ENCODE assay signal across 8 cellular contexts in the genomic region with DNA sequence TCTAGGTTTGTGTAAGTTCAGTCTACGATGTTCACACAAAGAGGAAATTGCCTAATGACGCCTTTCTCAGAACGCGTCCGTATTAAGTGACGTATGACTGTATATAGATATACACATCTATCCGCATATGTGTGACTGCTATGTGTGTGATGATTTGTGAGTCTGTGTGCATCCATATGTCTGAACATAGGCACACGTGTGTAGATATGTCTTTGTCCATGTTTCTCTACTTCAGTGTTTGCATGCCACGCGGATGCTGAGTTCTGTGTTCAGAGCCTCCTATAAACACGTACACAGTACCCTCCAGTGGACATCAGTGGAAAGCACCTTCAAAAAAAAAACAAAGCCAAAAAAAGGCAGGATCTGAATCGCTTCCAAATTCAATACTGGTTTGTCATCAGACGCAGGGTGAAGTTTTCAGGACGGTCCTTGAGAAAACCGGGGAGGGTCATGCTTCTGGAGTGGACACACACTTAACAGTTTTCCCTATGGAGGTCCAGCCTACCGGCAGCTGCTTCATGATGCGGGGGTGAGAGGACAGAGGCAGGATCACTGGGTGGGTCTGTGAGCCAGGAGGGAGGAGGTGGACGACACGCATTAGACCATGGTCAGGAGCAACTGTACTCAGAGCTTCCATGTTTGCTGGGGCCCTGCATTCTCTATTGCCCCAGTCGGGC. TPM values are rescaled to one million over a fixed set of nuclear protein-coding genes. Genes with fewer than 3 reads are reported as not detected.
DNase-seq lines count a peak whose midpoint lies in the region; ATAC-seq and TF ChIP-seq lines count a peak whose summit lies in the region.

No MANE protein-coding gene starts in this region.

- H3K27ac ChIP-seq in SJCRH30 (no peak overlapping the region), colonic mucosa (no peak overlapping the region), liver (ENCODE audit: low read depth in 1 of 2, low read length in 2 of 2) (no peak overlapping the region), transverse colon (no peak overlapping the region)

- H3K9ac ChIP-seq in colonic mucosa (ENCODE audit: low read depth in 2 of 2, low read length in 2 of 2) (no peak overlapping the region), liver (ENCODE audit: low read depth in 1 of 2, low read length in 2 of 2) (no peak overlapping the region)

- H3K4me3 ChIP-seq in SJCRH30 (peak overlapping the region; percentile 28), colonic mucosa (no peak overlapping the region), liver (ENCODE audit: low read depth in 1 of 3, low read length in 3 of 3) (no peak overlapping the region), transverse colon (no peak overlapping the region)

- TF ChIP-seq EP300 in transverse colon (IDR thresholded peaks at IDR 0.05; ENCODE audit: low read depth), result no peak

- ATAC-seq in GM21381 (IDR thresholded peaks at IDR 0.05; ENCODE audit: unreplicated experiment), result peak; percentile 75

- H3K9me3 ChIP-seq in SJCRH30 (replicated peaks) (no peaks in the 10 kb centered on the region), colonic mucosa (no peaks in the 10 kb centered on the region), liver (ENCODE audit: control insufficient read depth in 4 of 4, low read length in 3 of 4) (no peaks in the 10 kb centered on the region), transverse colon (no peaks in the 10 kb centered on the region)

- intact Hi-C loops in colonic mucosa (cut with DNase I) (loop anchor here (5.0 kb wide), 1 partner anchor 451 kb away; no protein-coding TSS in a partner anchor), transverse colon (cut with DNase I; ENCODE audit: low total_unique reads) (loop anchor here (10.0 kb wide), 1 partner anchor 448 kb away; no protein-coding TSS in a partner anchor)

- DNase-seq in DMS53 (lab: John Stamatoyannopoulos, UW) (peak; percentile 79), NAMALWA (ENCODE audit: low spot score) (peak; percentile 63), SJCRH30 (peak; percentile 57 to 80), colonic mucosa (no peak), transverse colon (peak; percentile 22)
- no peak for DNase-seq in stimulated activated naive CD4-positive, alpha-beta T cell treated with Interleukin-2 at 50 U/mL for 16 hours (lab: John Stamatoyannopoulos, UW)

- TF ChIP-seq POLR2A in transverse colon (IDR thresholded peaks at IDR 0.05), result no peak

- WGBS in liver, result 40% methylated on average over 20 of the region's 20 CpGs
- WGBS in transverse colon (ENCODE audit: low coverage in 1 of 2), 2 donors, result 36 to 55% methylated on average over 11 to 20 of the region's 20 CpGs

- TF ChIP-seq CTCF in colonic mucosa (IDR thresholded peaks at IDR 0.05) (peak; percentile 48), liver (IDR thresholded peaks at IDR 0.05; ENCODE audit: low read depth, low read length, missing input control) (peak; percentile 77), transverse colon (IDR thresholded peaks at IDR 0.05) (peak; percentile 38 to 55 (median 46))

- in situ Hi-C loops in transverse colon (cut with MboI; ENCODE audit: low pct_ligation_motif_present in 1 of 4, low pct_unique_long_range_greater_than_20kb in 1 of 4, low sequenced_read_pairs in 3 of 4), result loop anchor here (25.0 kb wide), 3 partner anchors 201 to 451 kb away; partner anchors contain the start of gene SLC25A51 (in 3 of the 4)

- H3K36me3 ChIP-seq in SJCRH30, result no peaks in the 10 kb centered on the region
- H3K36me3 ChIP-seq in colonic mucosa, result no peaks in the 10 kb centered on the region
- no peaks in the 10 kb centered on the region for H3K36me3 ChIP-seq in liver (ENCODE audit: control insufficient read depth in 4 of 4, insufficient read depth in 3 of 4, low read depth in 1 of 4, low read length in 3 of 4)
- no peaks in the 10 kb centered on the region for H3K36me3 ChIP-seq in transverse colon

- peak; percentile 97 for TF ChIP-seq RAD21 in liver (IDR thresholded peaks at IDR 0.05)

- H3K27me3 ChIP-seq in SJCRH30 (no peaks in the 10 kb centered on the region), colonic mucosa (no peaks in the 10 kb centered on the region), liver (ENCODE audit: control insufficient read depth in 4 of 4, insufficient read depth in 4 of 4, low read length in 3 of 4) (no peaks in the 10 kb centered on the region), transverse colon (no peaks in the 10 kb centered on the region)

- H3K4me1 ChIP-seq in SJCRH30 (peaks cover 3% of the 10 kb centered on the region; the same call in 1 of the 2 replicates), colonic mucosa (no peaks in the 10 kb centered on the region), liver (ENCODE audit: control insufficient read depth in 4 of 4, insufficient read depth in 4 of 4, low read length in 3 of 4) (peaks cover 0 to 6% (median 3%) of the 10 kb centered on the region in 4 donors), transverse colon (peaks cover 0 to 7% (median 1%) of the 10 kb centered on the region in 4 donors)

TF ChIP-seq in liver, 16 proteins besides CTCF, POLR2A, EP300 and RAD21:
- TF ChIP-seq GABPA (IDR thresholded peaks at IDR 0.05 in 1 of 2, conservative IDR thresholded peaks at IDR 0.05 in 1 of 2) (no peak), FOXA2 (IDR thresholded peaks at IDR 0.05) (peak; percentile 30)

RNA-seq across cellular contexts. Expression of gene ALDH1B1, which starts 29.5 kb away (rescaled TPM):
- total RNA-seq in SJCRH30 (2014; rRNA removed; shearing (Covaris generic)), result 80.3 and 80.8 TPM in 2 replicates
- total RNA-seq in colonic mucosa, result 10 to 100 TPM; 58.7 to 89.9 TPM
- 10 to 100 TPM; 18.9 to 57.0 TPM for total RNA-seq in liver
- 10 to 100 TPM; 48.2 to 73.9 TPM for polyA plus RNA-seq in liver
- 10 to 100 TPM; 24.9 to 77.2 (median 27.3) TPM for total RNA-seq in transverse colon

Comparison
In these comparisons a context has a peak if more than half of its experiments do, and no peak if none do; other contexts are left out.
1. DNase-seq: peak in DMS53 (single experiment), NAMALWA (single experiment), SJCRH30 (2 of 2) and transverse colon (single experiment); none in colonic mucosa (single experiment) and stimulated activated naive CD4-positive, alpha-beta T cell treated with Interleukin-2 at 50 U/mL for 16 hours (single experiment).
2. Peak in every context shown above with its lines, with median percentiles within 50 percentile points of each other: CTCF ChIP-seq.